In genomic region chr21:29196021-29196663, GRCh38 we compare ENCODE assay signal across 8 cellular contexts.
DNase-seq lines count a peak whose midpoint lies in the region; ATAC-seq and TF ChIP-seq lines count a peak whose summit lies in the region.

No MANE protein-coding gene starts in this region.

- H3K4me3 Mint-ChIP-seq in activated naive CD8-positive, alpha-beta T cell treated with anti-CD3 and anti-CD28 coated beads, Interleukin-2, amount 50 U/mL, for 24 hours: peak overlapping the region; percentile 77

- H3K36me3 Mint-ChIP-seq in activated naive CD8-positive, alpha-beta T cell treated with anti-CD3 and anti-CD28 coated beads, Interleukin-2, amount 50 U/mL, for 24 hours (ENCODE audit: low read depth): peaks cover 17% of the 10 kb centered on the region

- H3K27me3 Mint-ChIP-seq in activated naive CD8-positive, alpha-beta T cell treated with anti-CD3 and anti-CD28 coated beads, Interleukin-2, amount 50 U/mL, for 24 hours: no peaks in the 10 kb centered on the region

- DNase-seq in SW 1271 (lab: John Stamatoyannopoulos, UW): peak; percentile 69 to 94
- DNase-seq in activated naive CD8-positive, alpha-beta T cell treated with anti-CD3 and anti-CD28 coated beads, Interleukin-2, amount 50 U/mL, for 24 hours: peak; percentile 73
- DNase-seq in iPS DF 19.7 (ENCODE audit: low read depth, low spot score): peak; percentile 15
- DNase-seq in stimulated activated CD4-positive, alpha-beta T cell treated with anti-CD3 and anti-CD28 coated beads, Interleukin-2, amount 100 ng/mL, for 4 hours (ENCODE audit: low read depth): peak; percentile 74
- DNase-seq in NCI-H187 treated with DMSO at 0.1 percent for 48 hours (lab: John Stamatoyannopoulos, UW): no peak

- peak overlapping the region; percentile 94 for H3K27ac Mint-ChIP-seq in activated naive CD8-positive, alpha-beta T cell treated with anti-CD3 and anti-CD28 coated beads, Interleukin-2, amount 50 U/mL, for 24 hours

- ATAC-seq in GM19397 (IDR thresholded peaks at IDR 0.05; ENCODE audit: unreplicated experiment) (peak; percentile 97), HG03460 (IDR thresholded peaks at IDR 0.05; ENCODE audit: unreplicated experiment) (peak; percentile 99)
- peak; percentile 98 for ATAC-seq in activated naive CD8-positive, alpha-beta T cell treated with anti-CD3 and anti-CD28 coated beads, Interleukin-2, amount 50 U/mL, for 24 hours

- H3K9me3 Mint-ChIP-seq in activated naive CD8-positive, alpha-beta T cell treated with anti-CD3 and anti-CD28 coated beads, Interleukin-2, amount 50 U/mL, for 24 hours: peaks cover 25% of the 10 kb centered on the region

- TF ChIP-seq CTCF in C4-2B (conservative IDR thresholded peaks at IDR 0.05): peak; percentile 26

- H3K4me1 Mint-ChIP-seq in activated naive CD8-positive, alpha-beta T cell treated with anti-CD3 and anti-CD28 coated beads, Interleukin-2, amount 50 U/mL, for 24 hours: peaks cover 38% of the 10 kb centered on the region

- H3K27ac ChIP-seq in C4-2B: no peak overlapping the region
